ENCODE assay signal across 9 cellular contexts in the genomic region with DNA sequence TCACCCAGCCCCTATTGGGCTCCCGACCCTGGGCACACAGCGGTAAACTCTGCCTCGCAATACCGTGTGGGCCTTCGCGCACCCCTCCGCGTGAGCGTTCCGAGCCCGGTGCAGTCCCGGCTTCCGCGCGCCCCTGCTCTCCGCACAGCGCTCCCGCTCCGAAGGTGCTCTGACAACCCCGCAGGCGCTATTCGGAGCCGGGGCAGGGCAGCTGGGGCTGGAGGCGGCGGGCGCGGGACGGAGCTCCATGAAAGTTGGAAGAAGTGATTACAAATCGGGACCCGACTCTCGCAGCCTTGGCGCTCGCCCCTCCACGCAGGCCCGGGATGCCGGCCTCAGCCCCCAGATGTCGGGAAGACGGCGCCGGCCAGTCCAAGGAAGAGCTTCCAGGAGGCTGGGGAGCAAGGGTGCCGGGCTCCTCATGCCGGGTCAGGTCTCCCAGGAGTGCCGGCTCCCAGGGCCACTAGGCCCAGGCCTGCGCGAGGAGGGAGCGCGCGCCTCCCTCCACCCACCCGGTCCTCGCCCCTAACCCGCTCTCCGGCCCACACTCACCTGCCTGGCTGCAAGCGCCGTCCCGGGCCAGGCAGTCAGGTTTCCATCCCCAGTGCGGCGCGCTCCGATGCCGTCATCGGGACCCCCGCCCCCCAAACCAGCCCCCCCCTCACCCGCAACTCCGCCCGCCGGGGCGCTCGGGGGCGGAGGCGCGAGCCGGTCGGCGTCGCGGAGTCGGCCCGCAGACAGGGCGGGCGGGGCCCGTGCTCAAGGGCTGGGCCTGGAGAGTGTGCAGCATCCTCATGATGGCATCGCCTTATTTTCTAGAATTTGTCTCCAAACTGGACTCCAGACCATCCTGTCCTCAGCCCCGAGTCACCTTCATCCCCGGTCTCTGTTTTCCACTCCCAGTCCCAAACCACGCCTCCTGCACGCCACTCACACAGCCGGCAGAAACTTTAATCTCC. TPM values are rescaled to one million over a fixed set of nuclear protein-coding genes. Genes with fewer than 3 reads are reported as not detected.
DNase-seq lines count a peak whose midpoint lies in the region; ATAC-seq, FAIRE-seq and TF ChIP-seq lines count a peak whose summit lies in the region.
"Had no signal": no experiment of that assay in that cellular context is flagged by ENCODE, and none has a peak within 500 bp of the region (broad histone marks: within the 10 kb centered on the region; RNA-seq: fewer than 3 reads in every experiment).

A gene with protein sequence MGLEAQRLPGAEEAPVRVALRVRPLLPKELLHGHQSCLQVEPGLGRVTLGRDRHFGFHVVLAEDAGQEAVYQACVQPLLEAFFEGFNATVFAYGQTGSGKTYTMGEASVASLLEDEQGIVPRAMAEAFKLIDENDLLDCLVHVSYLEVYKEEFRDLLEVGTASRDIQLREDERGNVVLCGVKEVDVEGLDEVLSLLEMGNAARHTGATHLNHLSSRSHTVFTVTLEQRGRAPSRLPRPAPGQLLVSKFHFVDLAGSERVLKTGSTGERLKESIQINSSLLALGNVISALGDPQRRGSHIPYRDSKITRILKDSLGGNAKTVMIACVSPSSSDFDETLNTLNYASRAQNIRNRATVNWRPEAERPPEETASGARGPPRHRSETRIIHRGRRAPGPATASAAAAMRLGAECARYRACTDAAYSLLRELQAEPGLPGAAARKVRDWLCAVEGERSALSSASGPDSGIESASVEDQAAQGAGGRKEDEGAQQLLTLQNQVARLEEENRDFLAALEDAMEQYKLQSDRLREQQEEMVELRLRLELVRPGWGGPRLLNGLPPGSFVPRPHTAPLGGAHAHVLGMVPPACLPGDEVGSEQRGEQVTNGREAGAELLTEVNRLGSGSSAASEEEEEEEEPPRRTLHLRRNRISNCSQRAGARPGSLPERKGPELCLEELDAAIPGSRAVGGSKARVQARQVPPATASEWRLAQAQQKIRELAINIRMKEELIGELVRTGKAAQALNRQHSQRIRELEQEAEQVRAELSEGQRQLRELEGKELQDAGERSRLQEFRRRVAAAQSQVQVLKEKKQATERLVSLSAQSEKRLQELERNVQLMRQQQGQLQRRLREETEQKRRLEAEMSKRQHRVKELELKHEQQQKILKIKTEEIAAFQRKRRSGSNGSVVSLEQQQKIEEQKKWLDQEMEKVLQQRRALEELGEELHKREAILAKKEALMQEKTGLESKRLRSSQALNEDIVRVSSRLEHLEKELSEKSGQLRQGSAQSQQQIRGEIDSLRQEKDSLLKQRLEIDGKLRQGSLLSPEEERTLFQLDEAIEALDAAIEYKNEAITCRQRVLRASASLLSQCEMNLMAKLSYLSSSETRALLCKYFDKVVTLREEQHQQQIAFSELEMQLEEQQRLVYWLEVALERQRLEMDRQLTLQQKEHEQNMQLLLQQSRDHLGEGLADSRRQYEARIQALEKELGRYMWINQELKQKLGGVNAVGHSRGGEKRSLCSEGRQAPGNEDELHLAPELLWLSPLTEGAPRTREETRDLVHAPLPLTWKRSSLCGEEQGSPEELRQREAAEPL (N-terminal part only) (minus strand): TSS at position 621 of the 959 bp plus-strand sequence. CDS start 2,537 bp downstream, outside the sequence.

- ATAC-seq in GM21825 (IDR thresholded peaks at IDR 0.05; ENCODE audit: unreplicated experiment) = no peak

- DNase-seq in activated CD4-positive, alpha-beta T cell treated with anti-CD3 and anti-CD28 coated beads for 48 hours = peak; percentile 39
- no peak for DNase-seq in activated CD4-positive, alpha-beta T cell treated with anti-CD3 and anti-CD28 coated beads, Interleukin-2, amount 50 U/mL, for 4 hours
- DNase-seq in NCI-H2171 treated with DMSO at 0.1 percent for 48 hours (lab: John Stamatoyannopoulos, UW) = peak; percentile 58
- peak; percentile 98 for DNase-seq in iPS-NIHi7 (ENCODE audit: extremely low spot score)
- no peak for DNase-seq in small intestine
- DNase-seq in NCI-H2107 treated with DMSO at 0.1 percent for 48 hours (lab: John Stamatoyannopoulos, UW; ENCODE audit: unreplicated experiment) = no peak

- 1 to 2% (median 1%) methylated on average over 71 to 87 of the region's 87 CpGs for WGBS in small intestine, 3 donors

- peak within 1 kb of the TSS; percentile 51 to 88 (median 56) for H3K27ac Mint-ChIP-seq in brain

- H3K4me1 Mint-ChIP-seq in brain = peaks cover 25% of the 10 kb centered on the region

- peaks cover 31% of the 10 kb centered on the region for H3K27me3 Mint-ChIP-seq in brain

- H3K36me3 ChIP-seq in small intestine (ENCODE audit: control insufficient read depth in 2 of 2, insufficient read depth in 2 of 2, low read length in 2 of 2) = no peaks in the 10 kb centered on the region

- H3K27ac ChIP-seq in small intestine (ENCODE audit: low read depth in 1 of 2, low read length in 1 of 2) = no peak within 1 kb of the TSS

- H3K9me3 ChIP-seq in small intestine (ENCODE audit: control insufficient read depth, low read depth) = no peaks in the 10 kb centered on the region

- no peaks in the 10 kb centered on the region for H3K36me3 Mint-ChIP-seq in brain

- peak within 1 kb of the TSS; percentile 17 to 50 for H3K4me3 ChIP-seq in small intestine (ENCODE audit: low read depth in 1 of 2, low read length in 2 of 2)

- H3K4me1 ChIP-seq in small intestine (ENCODE audit: control insufficient read depth in 2 of 2, insufficient read depth in 1 of 2, low read depth in 1 of 2, low read length in 1 of 2) = no peaks in the 10 kb centered on the region

- FAIRE-seq in small intestine (lab: Jason Lieb, UNC) = no peak
- FAIRE-seq: endometrium had no signal

- no peaks in the 10 kb centered on the region for H3K9me3 Mint-ChIP-seq in brain

- peaks cover 0 to 2% of the 10 kb centered on the region in 2 donors for H3K27me3 ChIP-seq in small intestine (ENCODE audit: control insufficient read depth in 2 of 2, insufficient read depth in 2 of 2, low read length in 2 of 2)

- TF ChIP-seq CTCF in brain (conservative IDR thresholded peaks at IDR 0.05) = no peak

- peak within 1 kb of the TSS; percentile 92 to 96 (median 94) for H3K4me3 Mint-ChIP-seq in brain

RNA-seq across cellular contexts. Expression of the gene that starts here (rescaled TPM):
- polyA plus RNA-seq in brain (ENCODE audit: insufficient read depth, low read depth, low replicate concordance) (1.7 TPM), small intestine (1 to 10 TPM in 1 of 3 donors, under 1 TPM in 1, not detected in 1; 0.27 to 1.9 TPM)

Comparison
In these comparisons a context has a peak if more than half of its experiments do, and no peak if none do; other contexts are left out.
1. DNase-seq: peak in activated CD4-positive, alpha-beta T cell treated with anti-CD3 and anti-CD28 coated beads for 48 hours (single experiment), NCI-H2171 treated with DMSO at 0.1 percent for 48 hours (single experiment) and iPS-NIHi7 (single experiment); none in activated CD4-positive, alpha-beta T cell treated with anti-CD3 and anti-CD28 coated beads, Interleukin-2, amount 50 U/mL, for 4 hours (0 of 2), small intestine (single experiment) and NCI-H2107 treated with DMSO at 0.1 percent for 48 hours (single experiment).